1 cellular context compared by ENCODE assay signal in genomic region chr2:230687498-230687897, GRCh38.
TF ChIP-seq lines count a peak whose summit lies in the region.

No MANE protein-coding gene starts in this region.

TF ChIP-seq in H1, 55 proteins besides CTCF, POLR2A, EP300 and RAD21:
- TF ChIP-seq CHD1 (IDR thresholded peaks at IDR 0.05; ENCODE audit: low read depth, low read length) (no peak), JUND (IDR thresholded peaks at IDR 0.05; ENCODE audit: low read length) (no peak), SUZ12 (IDR thresholded peaks at IDR 0.05; ENCODE audit: low read length) (no peak), CHD7 (IDR thresholded peaks at IDR 0.05; ENCODE audit: insufficient replicate concordance, low read length) (no peak), TEAD4 (IDR thresholded peaks at IDR 0.05; ENCODE audit: low read depth, low read length) (no peak)
